ENCODE assay signal across 27 cellular contexts in genomic region chr10:72765051-72765450, GRCh38.
"Had no signal": no experiment of that assay in that cellular context is flagged by ENCODE, and none has a peak within 500 bp of the region (broad histone marks: within the 10 kb centered on the region; RNA-seq: fewer than 3 reads in every experiment).

No MANE protein-coding gene starts in this region.

- H3K4me1 ChIP-seq: ascending aorta, neural progenitor cell, spleen, testis, transverse colon had no signal

- H3K9me3 ChIP-seq: ascending aorta, testis, transverse colon had no signal

- ATAC-seq: foreskin keratinocyte; heart left ventricle; left colon; naive thymus-derived CD8-positive, alpha-beta T cell; right cardiac atrium; stimulated activated naive CD8-positive, alpha-beta T cell treated with anti-CD3 and anti-CD28 coated beads, Interleukin-15, Interleukin-2, amounts not matched to agents 100 U/mL and 50 U/mL, for 24 hours had no signal

- DNase-seq: activated CD4-positive, alpha-beta T cell treated with anti-CD3 and anti-CD28 coated beads for 4 hours; activated CD4-positive, alpha-beta T cell treated with anti-CD3 and anti-CD28 coated beads, Interleukin-2, amount 50 U/mL, for 48 hours; activated CD8-positive, alpha-beta memory T cell treated with anti-CD3 and anti-CD28 coated beads, Interleukin-2, amount 50 U/mL, for 4 hours; activated effector memory CD4-positive, alpha-beta T cell treated with anti-CD3 and anti-CD28 coated beads, Interleukin-2, amount 50 U/mL, for 16 hours; activated naive CD4-positive, alpha-beta T cell treated with anti-CD3 and anti-CD28 coated beads for 36 hours; activated naive CD8-positive, alpha-beta T cell treated with anti-CD3 and anti-CD28 coated beads for 36 hours; activated T-cell treated with anti-CD3 and anti-CD28 coated beads, Interleukin-2, amount 50 U/mL, for 1 hour; central memory CD4-positive, alpha-beta T cell; effector CD8-positive, alpha-beta T cell; erythroblast; foreskin keratinocyte; heart left ventricle; hypothalamus; immature natural killer cell; kidney; left colon; naive thymus-derived CD8-positive, alpha-beta T cell; occipital lobe; right cardiac atrium; spleen; stimulated activated naive CD8-positive, alpha-beta T cell treated with anti-CD3 and anti-CD28 coated beads, Interleukin-15, Interleukin-2, amounts not matched to agents 100 U/mL and 50 U/mL, for 24 hours; T-helper 1 cell; testis; transverse colon had no signal

- H3K27ac ChIP-seq: ascending aorta, foreskin keratinocyte, heart left ventricle, neural progenitor cell, spleen, testis, transverse colon, VCaP had no signal

- H3K4me3 ChIP-seq: ascending aorta, heart left ventricle, neural progenitor cell, spleen, testis, transverse colon had no signal

- H3K4me2 ChIP-seq: neural progenitor cell had no signal

- FAIRE-seq: kidney had no signal

- H3K36me3 ChIP-seq: ascending aorta, heart left ventricle, neural progenitor cell had no signal

- H3K9ac ChIP-seq: neural progenitor cell had no signal

- H3K27me3 ChIP-seq: ascending aorta, foreskin keratinocyte, heart left ventricle, neural progenitor cell, spleen, testis, transverse colon had no signal

- H2AFZ ChIP-seq: neural progenitor cell had no signal
